26 cellular contexts compared by ENCODE assay signal in genomic region chr4:172323288-172323687, GRCh38.
"Had no signal": no experiment of that assay in that cellular context is flagged by ENCODE, and none has a peak within 500 bp of the region (broad histone marks: within the 10 kb centered on the region; RNA-seq: fewer than 3 reads in every experiment).

No MANE protein-coding gene starts in this region.

- H3K27me3 ChIP-seq: colonic mucosa, esophagus squamous epithelium, gastrocnemius medialis, heart right ventricle, left lung had no signal

- H3K36me3 ChIP-seq: colonic mucosa, esophagus squamous epithelium, gastrocnemius medialis, heart right ventricle, left lung, lower lobe of right lung had no signal

- FAIRE-seq: endometrium, islet of Langerhans, keratinocyte had no signal

- H3K9me3 ChIP-seq: colonic mucosa, esophagus squamous epithelium, gastrocnemius medialis, left lung, lower lobe of right lung, mucosa of descending colon had no signal

- H3K4me1 ChIP-seq: colonic mucosa, esophagus squamous epithelium, gastrocnemius medialis, heart right ventricle, left lung, lower lobe of right lung had no signal

- H3K4me3 ChIP-seq: colonic mucosa, esophagus squamous epithelium, gastrocnemius medialis, heart right ventricle, left lung, lower lobe of right lung, mucosa of descending colon had no signal

- ATAC-seq: effector memory CD8-positive, alpha-beta T cell; esophagus mucosa; gastrocnemius medialis; heart right ventricle; left cardiac atrium; left lung; left ventricle myocardium superior; lower lobe of right lung; mucosa of descending colon had no signal

- H3K27ac ChIP-seq: colonic mucosa, epithelial cell of prostate, esophagus squamous epithelium, gastrocnemius medialis, heart right ventricle, left lung, lower lobe of right lung had no signal

- DNase-seq: colonic mucosa; cortex of kidney; effector CD8-positive, alpha-beta T cell; effector memory CD8-positive, alpha-beta T cell; endodermal cell; erythroblast; esophagus squamous epithelium; foreskin fibroblast; foreskin melanocyte; gastrocnemius medialis; glutamatergic neuron; head of caudate nucleus; heart right ventricle; hippocampal formation; left cardiac atrium; left lung; left ventricle myocardium superior; lower lobe of right lung; mesenchymal stem cell; mucosa of descending colon; naive B cell had no signal
